ENCODE assay signal across 12 cellular contexts in the genomic region with DNA sequence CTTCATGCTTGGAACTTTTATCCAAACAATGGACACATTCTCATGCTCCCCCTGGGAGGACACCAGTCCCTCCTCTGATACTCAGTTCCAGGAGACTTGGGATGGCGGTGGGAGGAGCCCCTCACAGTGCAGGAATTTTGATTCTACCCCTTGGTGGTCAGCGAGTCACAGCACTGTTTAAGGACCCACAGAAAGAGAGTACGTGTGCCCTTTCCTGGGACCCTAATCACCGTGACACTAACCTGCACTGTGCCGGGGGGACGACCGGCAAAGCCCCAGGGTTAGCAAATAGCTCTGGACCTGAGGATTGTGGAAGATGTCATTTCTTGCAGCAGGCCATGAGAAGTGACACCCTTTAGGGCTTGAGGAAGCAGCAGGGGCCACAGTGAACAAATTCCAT.
"Had no signal": no experiment of that assay in that cellular context is flagged by ENCODE, and none has a peak within 500 bp of the region (broad histone marks: within the 10 kb centered on the region; RNA-seq: fewer than 3 reads in every experiment).

No MANE protein-coding gene starts in this region.

- DNase-seq: activated CD4-positive, alpha-beta memory T cell treated with anti-CD3 and anti-CD28 coated beads for 36 hours; activated CD4-positive, CD25-positive, alpha-beta regulatory T cell treated with anti-CD3 and anti-CD28 coated beads, Interleukin-2, amount 50 U/mL, for 72 hours; activated naive CD8-positive, alpha-beta T cell treated with anti-CD3 and anti-CD28 coated beads, Interleukin-2, amount 10 ng/mL, durations not matched to agents 7 days and 5 days; activated T-cell treated with anti-CD3 and anti-CD28 coated beads, Interleukin-2, amount 50 U/mL, for 72 hours; foreskin melanocyte; midbrain; naive B cell; psoas muscle; stimulated activated CD4-positive, alpha-beta T cell treated with anti-CD3 and anti-CD28 coated beads, Interleukin-4, amount 100 ng/mL, for 1 hour; stimulated activated CD8-positive, alpha-beta memory T cell treated with anti-CD3 and anti-CD28 coated beads, Interleukin-4, amount 100 ng/mL, for 48 hours; stimulated activated naive CD8-positive, alpha-beta T cell treated with anti-CD3 and anti-CD28 coated beads, Interleukin-15, Interleukin-2, amounts not matched to agents 100 U/mL and 50 U/mL, for 24 hours; testis had no signal

- H3K27ac ChIP-seq: psoas muscle, testis had no signal

- H3K4me1 ChIP-seq: psoas muscle, testis had no signal

- H3K9me3 ChIP-seq: psoas muscle, testis had no signal

- ATAC-seq: activated T-cell treated with anti-CD3 and anti-CD28 coated beads, Interleukin-2, amount 50 U/mL, for 72 hours; psoas muscle; stimulated activated naive CD8-positive, alpha-beta T cell treated with anti-CD3 and anti-CD28 coated beads, Interleukin-15, Interleukin-2, amounts not matched to agents 100 U/mL and 50 U/mL, for 24 hours had no signal

- H3K4me3 ChIP-seq: psoas muscle, testis had no signal
